ENCODE assay signal across 8 cellular contexts in genomic region chr14:72948481-72949138, GRCh38. TPM values are rescaled to one million over a fixed set of nuclear protein-coding genes. Genes with fewer than 3 reads are reported as not detected.
DNase-seq lines count a peak whose midpoint lies in the region; ATAC-seq and TF ChIP-seq lines count a peak whose summit lies in the region.

No MANE protein-coding gene starts in this region.

- H3K4me1 ChIP-seq in NT2/D1 (ENCODE audit: insufficient read depth, insufficient read length) (no peaks in the 10 kb centered on the region), esophagus muscularis mucosa (no peaks in the 10 kb centered on the region), stomach (no peaks in the 10 kb centered on the region)

- no peaks in the 10 kb centered on the region for H3K27me3 Mint-ChIP-seq in nephron (ENCODE audit: low read depth)

- H3K9me3 Mint-ChIP-seq in nephron = no peaks in the 10 kb centered on the region

- H3K27ac ChIP-seq in esophagus muscularis mucosa (replicated peaks in 1 of 4) (no peak overlapping the region), stomach (no peak overlapping the region)

- in situ Hi-C loops in ACHN (cut with HindIII; ENCODE audit: low pct_ligation_motif_present, low pct_unique_long_range_greater_than_20kb, low sequenced_read_pairs) = no loop called here
- in situ Hi-C loops in GM13976 (cut with MboI; ENCODE audit: low sequenced_read_pairs, unreplicated experiment) = no loop called here

- peak; percentile 74 for TF ChIP-seq CTCF in GM13976 (IDR thresholded peaks at IDR 0.05; ENCODE audit: borderline replicate concordance, control extremely low read depth, extremely low read depth, insufficient read depth, missing control alignments)
- TF ChIP-seq CTCF in esophagus muscularis mucosa (IDR thresholded peaks at IDR 0.05) = peak; percentile 71 to 90 (median 85)
- peak; percentile 86 to 88 (median 86) for TF ChIP-seq CTCF in nephron (IDR thresholded peaks at IDR 0.05; ENCODE audit: unreplicated experiment in 3 of 3)
- peak in 5 of 7 experiments; percentile 46 to 89 (median 78) for TF ChIP-seq CTCF in stomach (IDR thresholded peaks at IDR 0.05)

- no peaks in the 10 kb centered on the region for H3K4me1 Mint-ChIP-seq in nephron

- no peak overlapping the region for H3K27ac Mint-ChIP-seq in nephron

- no peak for TF ChIP-seq EP300 in esophagus muscularis mucosa (IDR thresholded peaks at IDR 0.05)
- no peak for TF ChIP-seq EP300 in stomach (IDR thresholded peaks at IDR 0.05)

- DNase-seq in ACHN (peak; percentile 57), GM13976 (ENCODE audit: low spot score) (peak; percentile 73), NT2/D1 (ENCODE audit: low read depth, low spot score) (peak; percentile 38), activated T-cell treated with anti-CD3 and anti-CD28 coated beads for 24 hours (ENCODE audit: low read depth) (peak; percentile 49), esophagus muscularis mucosa (ENCODE audit: extremely low spot score) (no peak), stomach (peak; percentile 72)

- H3K4me3 ChIP-seq in NT2/D1 (ENCODE audit: insufficient read length, low read depth) = no peak overlapping the region
- H3K4me3 ChIP-seq in esophagus muscularis mucosa = no peak overlapping the region
- no peak overlapping the region for H3K4me3 ChIP-seq in stomach

- peaks cover 34% of the 10 kb centered on the region for H3K36me3 Mint-ChIP-seq in nephron (ENCODE audit: low read depth)

- intact Hi-C loops in esophagus muscularis mucosa (cut with DNase I) = loop anchor here (1.0 kb wide), 1 partner anchor 432 kb away; no protein-coding TSS in a partner anchor
- intact Hi-C loops in stomach (cut with DNase I; ENCODE audit: low total_unique reads) = no loop called here

- H3K27me3 ChIP-seq in NT2/D1 (ENCODE audit: insufficient read depth, insufficient read length) (no peaks in the 10 kb centered on the region), esophagus muscularis mucosa (no peaks in the 10 kb centered on the region), stomach (no peaks in the 10 kb centered on the region)

- H3K4me3 Mint-ChIP-seq in nephron = no peak overlapping the region

- H3K9me3 ChIP-seq in NT2/D1 (ENCODE audit: insufficient read depth, low read length) = no peaks in the 10 kb centered on the region
- no peaks in the 10 kb centered on the region for H3K9me3 ChIP-seq in esophagus muscularis mucosa
- no peaks in the 10 kb centered on the region for H3K9me3 ChIP-seq in stomach

- WGBS in esophagus muscularis mucosa = 44% methylated on average over 5 of the region's 5 CpGs
- WGBS in stomach, 5 donors = 39 to 42% (median 41%) methylated on average over 5 of the region's 5 CpGs

- TF ChIP-seq POLR2A in esophagus muscularis mucosa (IDR thresholded peaks at IDR 0.05; ENCODE audit: low read depth) (no peak), stomach (IDR thresholded peaks at IDR 0.05) (no peak)

- H3K9ac ChIP-seq in NT2/D1 (ENCODE audit: insufficient read length, low read depth) = no peak overlapping the region

- no peak for ATAC-seq in GM19463 (IDR thresholded peaks at IDR 0.05; ENCODE audit: unreplicated experiment)

- H3K36me3 ChIP-seq in NT2/D1 (ENCODE audit: insufficient read depth, insufficient read length, low read length) = peaks cover 53% of the 10 kb centered on the region
- peaks cover 3 to 63% (median 29%) of the 10 kb centered on the region in 4 donors for H3K36me3 ChIP-seq in esophagus muscularis mucosa
- H3K36me3 ChIP-seq in stomach = peaks cover 5 to 69% (median 65%) of the 10 kb centered on the region in 4 donors

RNA-seq across cellular contexts. Expression of gene DCAF4, which starts 22.3 kb away (rescaled TPM):
- total RNA-seq in esophagus muscularis mucosa = 10 to 100 TPM; 10.9 to 18.7 (median 14.7) TPM
- 100 to 1,000 TPM in 1 of 5 donors, 10 to 100 TPM in 2, 1 to 10 TPM in 1, under 1 TPM in 1; 0.58 to 139 (median 11.4) TPM for total RNA-seq in stomach
- polyA plus RNA-seq in stomach = 1 to 10 TPM; 4.8 to 7.9 (median 7.4) TPM

RNA-seq across cellular contexts. Expression of gene DPF3, which starts 54.7 kb away (rescaled TPM):
- total RNA-seq in esophagus muscularis mucosa (1 to 10 TPM in 2 of 4 donors, under 1 TPM in 2; 0.78 to 2.5 (median 1.7) TPM), stomach (100 to 1,000 TPM in 1 of 5 donors, 10 to 100 TPM in 1, 1 to 10 TPM in 3; 1.0 to 113 (median 5.3) TPM)
- 1 to 10 TPM in 1 of 3 donors, under 1 TPM in 2; 0.20 to 3.2 (median 0.81) TPM for polyA plus RNA-seq in stomach
